9 cellular contexts compared by ENCODE assay signal in genomic region chr17:75412455-75413317, GRCh38. TPM values are rescaled to one million over a fixed set of nuclear protein-coding genes. Genes with fewer than 3 reads are reported as not detected.
A peak's percentile ranks its signal among the peaks of the same experiment; 100 is the strongest.
DNase-seq lines count a peak whose midpoint lies in the region; ATAC-seq, FAIRE-seq and TF ChIP-seq lines count a peak whose summit lies in the region.
"Had no signal": no experiment of that assay in that cellular context is flagged by ENCODE, and none has a peak within 500 bp of the region (broad histone marks: within the 10 kb centered on the region; RNA-seq: fewer than 3 reads in every experiment).

No MANE protein-coding gene starts in this region.

- no peak for TF ChIP-seq POLR2A in HepG2 (IDR thresholded peaks at IDR 0.05; ENCODE audit: insufficient read depth in 1 of 2, low read depth in 2 of 2, low read length in 2 of 2)

- no peak overlapping the region for H3K27ac ChIP-seq in HepG2 (ENCODE audit: extremely low read length, insufficient read depth, low read length)

- POLR2A ChIA-PET in HepG2 (lab: Yijun Ruan, JAX) = interaction anchor here (0.7 to 1.0 kb wide), 2 partner anchors 18 to 142 kb away, joined by 3 to 7 read pairs; partner anchors contain the start of gene MIF4GD

- in situ Hi-C loops in HepG2 (cut with HindIII; ENCODE audit: extremely low pct_ligation_motif_present, low pct_unique_long_range_greater_than_20kb) = loop anchor here (5.0 to 10.0 kb wide), 4 partner anchors 95 to 448 kb away; no protein-coding TSS in a partner anchor

- DNase-seq in DMS 273 (lab: John Stamatoyannopoulos, UW; ENCODE audit: unreplicated experiment) (peak; percentile 87), NCI-H446 (lab: John Stamatoyannopoulos, UW) (peak; percentile 54 to 85), choroid plexus epithelial cell (ENCODE audit: low read depth) (peak; percentile 78), HepG2 (ENCODE audit: low spot score) (peak; percentile 79)
- DNase-seq in activated CD4-positive, CD25-positive, alpha-beta regulatory T cell treated with anti-CD3 and anti-CD28 coated beads, Interleukin-2, amount 50 U/mL, for 72 hours = peak; percentile 72
- DNase-seq in stimulated activated CD4-positive, alpha-beta T cell treated with anti-CD3 and anti-CD28 coated beads, TNF-alpha, amount 100 ng/mL, for 1 hour (ENCODE audit: low read depth in 3 of 3, low spot score in 1 of 3) = peak in 2 of 3 donors; percentile 45 to 62

- TF ChIP-seq CTCF in choroid plexus epithelial cell (conservative IDR thresholded peaks at IDR 0.05; ENCODE audit: low read depth, low read length) = peak; percentile 83
- TF ChIP-seq CTCF in HepG2 (CRISPR knock-in tag; IDR thresholded peaks at IDR 0.05) = peak; percentile 98

- CTCF ChIA-PET in HepG2 (lab: Yijun Ruan, JAX; ENCODE audit: low intra/inter-chr PET ratio, low total read pairs) = interaction anchor here (0.8 to 2.4 kb wide), 8 partner anchors 9 to 174 kb away, joined by 3 to 38 read pairs (median 6); no protein-coding TSS in a partner anchor

- no peak overlapping the region for H3K9ac ChIP-seq in HepG2 (ENCODE audit: insufficient read depth, low read depth, low read length)

- peaks cover 0 to 5% of the 10 kb centered on the region in 2 experiments; a peak in 1 of 5 replicates for H3K27me3 ChIP-seq in HepG2 (ENCODE audit: control insufficient read depth in 1 of 2, insufficient read depth in 2 of 2, low read length in 2 of 2)

- H3K79me2 ChIP-seq in HepG2 (ENCODE audit: insufficient read depth, low read length) = no peaks in the 10 kb centered on the region

- no peaks in the 10 kb centered on the region for H3K36me3 ChIP-seq in HepG2 (replicated peaks in 1 of 2; ENCODE audit: control insufficient read depth in 1 of 2, insufficient read depth in 2 of 2, low read length in 2 of 2)

- peak; percentile 94 for FAIRE-seq in HepG2 (lab: Jason Lieb, UNC)
- FAIRE-seq: TTC549 had no signal

- intact Hi-C loops in HepG2 (cut with micrococcal nuclease; ENCODE audit: unreplicated experiment) = loop anchor here (1.0 to 5.0 kb wide), 5 partner anchors 89 to 305 kb away; partner anchors contain the start of genes ARMC7 and MIF4GD

- no peaks in the 10 kb centered on the region for H3K9me3 ChIP-seq in HepG2 (ENCODE audit: low read length)

- ATAC-seq in HG02938 (IDR thresholded peaks at IDR 0.05; ENCODE audit: unreplicated experiment) = peak; percentile 61
- ATAC-seq in HepG2 = peak; percentile 78
- no peak for ATAC-seq in GM19463 (IDR thresholded peaks at IDR 0.05; ENCODE audit: unreplicated experiment)

- TF ChIP-seq RAD21 in HepG2 (CRISPR knock-in tag; IDR thresholded peaks at IDR 0.05) = peak; percentile 96

- peaks cover 33% of the 10 kb centered on the region for H3K4me1 ChIP-seq in HepG2 (ENCODE audit: insufficient read depth, low read length)

- H3K4me2 ChIP-seq in HepG2 (ENCODE audit: low read depth, low read length) = peak overlapping the region; percentile 69

- H4K20me1 ChIP-seq in HepG2 (ENCODE audit: insufficient read depth, low read length) = no peaks in the 10 kb centered on the region

- H3K4me3 ChIP-seq in choroid plexus epithelial cell (ENCODE audit: low read depth, low read length) = peak overlapping the region; percentile 13
- H3K4me3 ChIP-seq in HepG2 (replicated peaks in 1 of 3; ENCODE audit: insufficient read depth in 1 of 3, low read depth in 2 of 3, low read length in 3 of 3) = peak overlapping the region in 1 of 3 experiments; percentile 35; a peak in 1 of 6 replicates

- peak overlapping the region; percentile 56 for H2AFZ ChIP-seq in HepG2 (ENCODE audit: low read length)

- BruUV-seq in HepG2 (replicated peaks; lab: Mats Ljungman, UMichigan) = no TSS peak

- under 1% methylated on average over 7 of the region's 8 CpGs for WGBS in HepG2 (ENCODE audit: low lambda C conversion rate)

- TF ChIP-seq EP300 in HepG2 (IDR thresholded peaks at IDR 0.05; ENCODE audit: low read depth in 2 of 2, low read length in 2 of 2) (no peak), HepG2 (CRISPR knock-in tag; IDR thresholded peaks at IDR 0.05; ENCODE audit: borderline replicate concordance) (no peak)

TF ChIP-seq in HepG2, 621 proteins besides CTCF, POLR2A, EP300 and RAD21 (continues in another document):
- peak; percentile 69; the same call in 1 of the 2 replicates for TF ChIP-seq ZKSCAN8 (CRISPR knock-in tag; IDR thresholded peaks at IDR 0.05; ENCODE audit: borderline replicate concordance)
- no peak for TF ChIP-seq TBX2 (CRISPR knock-in tag; IDR thresholded peaks at IDR 0.05; ENCODE audit: borderline replicate concordance)
- peak; percentile 52; the same call in 1 of the 2 replicates for TF ChIP-seq ARID4A (CRISPR knock-in tag; IDR thresholded peaks at IDR 0.05; ENCODE audit: borderline replicate concordance)

RNA-seq across cellular contexts. Expression of gene GRB2, which starts 7.2 kb away (rescaled TPM):
- total RNA-seq in HepG2 (2016; rRNA removed; fragmentation: Illumina TruSeq; extraction: Trizol) = 92.3 and 95.7 TPM in 2 replicates
- total RNA-seq in HepG2 (2016; cell fraction: cytosol; rRNA removed; fragmentation: Illumina TruSeq; extraction: Trizol; ENCODE audit: low read depth) = 9.5 and 11.4 TPM in 2 replicates
- 81.8 and 96.0 TPM in 2 replicates for total RNA-seq in HepG2 (2016; cell fraction: insoluble cytoplasmic fraction; rRNA removed; fragmentation: Illumina TruSeq; extraction: Trizol)
- 34.4 and 43.9 TPM in 2 replicates for total RNA-seq in HepG2 (2016; cell fraction: membrane; rRNA removed; fragmentation: Illumina TruSeq; extraction: Trizol)
- total RNA-seq in HepG2 (2016; cell fraction: nucleus; rRNA removed; fragmentation: Illumina TruSeq; extraction: Trizol) = 44.5 and 52.3 TPM in 2 replicates
- polyA plus RNA-seq in HepG2 (2011; rRNA removed) = 67.9 and 84.6 TPM in 2 replicates
- 65.4 and 67.1 TPM in 2 replicates for polyA plus RNA-seq in HepG2 (2011; cell fraction: cytosol; rRNA removed)
- polyA plus RNA-seq in HepG2 (2011; cell fraction: nucleus; rRNA removed) = 28.7 and 29.6 TPM in 2 replicates
- polyA plus RNA-seq in HepG2 (2012) = 66.8 and 70.9 TPM in 2 replicates
- 13.1 and 18.8 TPM in 2 replicates for polyA plus RNA-seq in HepG2 (2016; cell fraction: cytosol; fragmentation: Illumina TruSeq; extraction: Trizol; ENCODE audit: low read depth)
- polyA plus RNA-seq in HepG2 (2016; cell fraction: insoluble cytoplasmic fraction; fragmentation: Illumina TruSeq; extraction: Trizol; ENCODE audit: low read depth) = 142 and 160 TPM in 2 replicates
- polyA plus RNA-seq in HepG2 (2016; cell fraction: membrane; fragmentation: Illumina TruSeq; extraction: Trizol; ENCODE audit: low read depth) = 28.8 and 38.8 TPM in 2 replicates
- 76.0 and 89.2 TPM in 2 replicates for polyA plus RNA-seq in HepG2 (2016; cell fraction: nucleus; fragmentation: Illumina TruSeq; extraction: Trizol; ENCODE audit: insufficient read depth, low read depth)
- 55.3 and 73.1 TPM in 2 replicates for polyA minus RNA-seq in HepG2 (2011; rRNA and poly(A)+ RNA removed; ENCODE audit: low replicate concordance)
- polyA minus RNA-seq in HepG2 (2011; cell fraction: cytosol; rRNA and poly(A)+ RNA removed) = 26.1 and 30.8 TPM in 2 replicates
- polyA minus RNA-seq in HepG2 (2011; cell fraction: nucleus; rRNA and poly(A)+ RNA removed) = 44.4 and 46.2 TPM in 2 replicates

RNA-seq across cellular contexts. Expression of gene TMEM94, which starts 43.7 kb away (rescaled TPM):
- total RNA-seq in HepG2 (2016; rRNA removed; fragmentation: Illumina TruSeq; extraction: Trizol) = 20.8 and 32.6 TPM in 2 replicates
- total RNA-seq in HepG2 (2016; cell fraction: cytosol; rRNA removed; fragmentation: Illumina TruSeq; extraction: Trizol; ENCODE audit: low read depth) = 26.4 and 26.9 TPM in 2 replicates
- 17.2 and 32.1 TPM in 2 replicates for total RNA-seq in HepG2 (2016; cell fraction: insoluble cytoplasmic fraction; rRNA removed; fragmentation: Illumina TruSeq; extraction: Trizol)
- 23.6 and 28.5 TPM in 2 replicates for total RNA-seq in HepG2 (2016; cell fraction: membrane; rRNA removed; fragmentation: Illumina TruSeq; extraction: Trizol)
- 32.2 and 37.2 TPM in 2 replicates for total RNA-seq in HepG2 (2016; cell fraction: nucleus; rRNA removed; fragmentation: Illumina TruSeq; extraction: Trizol)
- 134 and 150 TPM in 2 replicates for polyA plus RNA-seq in HepG2 (2011; rRNA removed)
- polyA plus RNA-seq in HepG2 (2011; cell fraction: cytosol; rRNA removed) = 37.1 and 46.4 TPM in 2 replicates
- 1,312 and 1,888 TPM in 2 replicates for polyA plus RNA-seq in HepG2 (2011; cell fraction: nucleus; rRNA removed)
- polyA plus RNA-seq in HepG2 (2012) = 125 and 137 TPM in 2 replicates
- 5.0 and 5.4 TPM in 2 replicates for polyA plus RNA-seq in HepG2 (2016; cell fraction: cytosol; fragmentation: Illumina TruSeq; extraction: Trizol; ENCODE audit: low read depth)
- polyA plus RNA-seq in HepG2 (2016; cell fraction: insoluble cytoplasmic fraction; fragmentation: Illumina TruSeq; extraction: Trizol; ENCODE audit: low read depth) = 15.7 and 19.0 TPM in 2 replicates
- polyA plus RNA-seq in HepG2 (2016; cell fraction: membrane; fragmentation: Illumina TruSeq; extraction: Trizol; ENCODE audit: low read depth) = 16.7 and 22.4 TPM in 2 replicates
- polyA plus RNA-seq in HepG2 (2016; cell fraction: nucleus; fragmentation: Illumina TruSeq; extraction: Trizol; ENCODE audit: insufficient read depth, low read depth) = 121 and 131 TPM in 2 replicates
- 36.2 and 133 TPM in 2 replicates for polyA minus RNA-seq in HepG2 (2011; rRNA and poly(A)+ RNA removed; ENCODE audit: low replicate concordance)
- 52.6 and 54.1 TPM in 2 replicates for polyA minus RNA-seq in HepG2 (2011; cell fraction: cytosol; rRNA and poly(A)+ RNA removed)
- polyA minus RNA-seq in HepG2 (2011; cell fraction: nucleus; rRNA and poly(A)+ RNA removed) = 148 and 161 TPM in 2 replicates
